18 cellular contexts compared by ENCODE assay signal in genomic region chr17:78048346-78049292, GRCh38.
DNase-seq lines count a peak whose midpoint lies in the region; ATAC-seq and TF ChIP-seq lines count a peak whose summit lies in the region.
"Had no signal": no experiment of that assay in that cellular context is flagged by ENCODE, and none has a peak within 500 bp of the region (broad histone marks: within the 10 kb centered on the region; RNA-seq: fewer than 3 reads in every experiment).

No MANE protein-coding gene starts in this region.

- no peak for TF ChIP-seq POLR2A in erythroblast (IDR thresholded peaks at IDR 0.05; ENCODE audit: low read length)

- ATAC-seq in CD8-positive, alpha-beta T cell = no peak
- no peak for ATAC-seq in HG02840 (IDR thresholded peaks at IDR 0.05; ENCODE audit: low FRiP score, unreplicated experiment)
- ATAC-seq: Panc1 had no signal

- POLR2A ChIA-PET in CD8-positive, alpha-beta T cell (lab: Charles Lee) = no interaction called here
- POLR2A ChIA-PET in Caco-2 (lab: Charles Lee) = no interaction called here

- H3K27me3 ChIP-seq in CD8-positive, alpha-beta T cell (ENCODE audit: insufficient read depth, low read length) = no peaks in the 10 kb centered on the region
- no peaks in the 10 kb centered on the region for H3K27me3 ChIP-seq in skeletal muscle tissue (ENCODE audit: control insufficient read depth in 3 of 3, insufficient read depth in 3 of 3, low read length in 3 of 3)
- no peaks in the 10 kb centered on the region for H3K27me3 ChIP-seq in Caco-2 (replicated peaks; ENCODE audit: control insufficient read depth, insufficient read depth, low read length)
- H3K27me3 ChIP-seq: MG63 had no signal

- H3K4me1 Mint-ChIP-seq in CD8-positive, alpha-beta T cell (ENCODE audit: low read depth) = peaks cover 46% of the 10 kb centered on the region
- H3K4me1 Mint-ChIP-seq in Caco-2 (ENCODE audit: low read depth, unreplicated experiment) = no peaks in the 10 kb centered on the region

- no peak overlapping the region for H3K4me3 ChIP-seq in CD8-positive, alpha-beta T cell (ENCODE audit: low read depth, low read length)
- H3K4me3 ChIP-seq in skeletal muscle tissue (ENCODE audit: low read length in 3 of 3) (no peak overlapping the region), Caco-2 (ENCODE audit: low read depth, low read length) (no peak overlapping the region)
- H3K4me3 ChIP-seq: MG63 had no signal

- no peaks in the 10 kb centered on the region for H3K27me3 Mint-ChIP-seq in CD8-positive, alpha-beta T cell (ENCODE audit: low read depth)
- H3K27me3 Mint-ChIP-seq in Caco-2 (ENCODE audit: insufficient read depth, unreplicated experiment) = no peaks in the 10 kb centered on the region

- intact Hi-C loops in CD8-positive, alpha-beta T cell (cut with DNase I, micrococcal nuclease) = no loop called here
- intact Hi-C loops in Caco-2 (cut with micrococcal nuclease; ENCODE audit: unreplicated experiment) = no loop called here

- H3K36me3 ChIP-seq in CD8-positive, alpha-beta T cell (ENCODE audit: insufficient read depth, low read length) = peaks cover 32% of the 10 kb centered on the region
- peaks cover 20 to 31% (median 29%) of the 10 kb centered on the region in 3 donors for H3K36me3 ChIP-seq in skeletal muscle tissue (ENCODE audit: control insufficient read depth in 3 of 3, insufficient read depth in 3 of 3, low read length in 3 of 3)
- peaks cover 3% of the 10 kb centered on the region; the same call in 1 of the 2 replicates for H3K36me3 ChIP-seq in Caco-2 (ENCODE audit: control insufficient read depth, insufficient read depth, low read length)

- TF ChIP-seq CTCF in CD8-positive, alpha-beta T cell (IDR thresholded peaks at IDR 0.05) = no peak
- no peak for TF ChIP-seq CTCF in Caco-2 (IDR thresholded peaks at IDR 0.05; ENCODE audit: insufficient read depth in 1 of 2, low read depth in 1 of 2, low read length in 1 of 2, severe bottlenecking in 1 of 2, unreplicated experiment in 1 of 2)

- H3K4me3 Mint-ChIP-seq in CD8-positive, alpha-beta T cell = no peak overlapping the region
- H3K4me3 Mint-ChIP-seq in Caco-2 (ENCODE audit: unreplicated experiment) = no peak overlapping the region

- CTCF ChIA-PET in CD8-positive, alpha-beta T cell (lab: Charles Lee) = interaction anchor here (0.9 to 1.0 kb wide), 2 partner anchors 30 to 506 kb away, joined by 3 to 4 read pairs; no protein-coding TSS in a partner anchor
- CTCF ChIA-PET in Caco-2 (lab: Charles Lee) = no interaction called here

- peaks cover 82% of the 10 kb centered on the region for H3K36me3 Mint-ChIP-seq in CD8-positive, alpha-beta T cell
- peaks cover 10% of the 10 kb centered on the region for H3K36me3 Mint-ChIP-seq in Caco-2 (ENCODE audit: insufficient read depth, unreplicated experiment)

- BruUV-seq in Caco-2 (replicated peaks; lab: Mats Ljungman, UMichigan) = no TSS peak

- no peaks in the 10 kb centered on the region for H3K9me3 Mint-ChIP-seq in CD8-positive, alpha-beta T cell
- H3K9me3 Mint-ChIP-seq in Caco-2 (ENCODE audit: unreplicated experiment) = no peaks in the 10 kb centered on the region

- no peak overlapping the region for H3K9ac ChIP-seq in skeletal muscle tissue (ENCODE audit: low read depth in 1 of 3, low read length in 3 of 3)
- H3K9ac ChIP-seq: SK-N-SH had no signal

- H3K27ac Mint-ChIP-seq in CD8-positive, alpha-beta T cell = peak overlapping the region; percentile 60
- H3K27ac Mint-ChIP-seq in Caco-2 (ENCODE audit: unreplicated experiment) = no peak overlapping the region

- no peak for DNase-seq in CD8-positive, alpha-beta T cell
- DNase-seq in OCI-M1 (lab: John Stamatoyannopoulos, UW) (peak; percentile 6), erythroblast (lab: John Stamatoyannopoulos, UW) (peak; percentile 74 to 88), AG20443 (ENCODE audit: low spot score) (no peak), Caco-2 (no peak)
- no peak for DNase-seq in activated effector memory CD4-positive, alpha-beta T cell treated with anti-CD3 and anti-CD28 coated beads, Interleukin-2, amount 50 U/mL, for 16 hours
- DNase-seq: C1 segment of cervical spinal cord; DMS79; MG63; NCI-H1048; NCI-H1417 treated with DMSO at 0.1 percent for 48 hours; NCI-H187; NK-92 treated with Interleukin-12 subunit alpha and Interleukin-12 subunit beta, amount 100 ng/mL, for 24 hours; SIG-M5; SK-N-SH had no signal

- peaks cover 10% of the 10 kb centered on the region for H3K4me1 ChIP-seq in CD8-positive, alpha-beta T cell (ENCODE audit: insufficient read depth, low read length)
- H3K4me1 ChIP-seq in skeletal muscle tissue (ENCODE audit: control insufficient read depth in 3 of 3, insufficient read depth in 3 of 3, low read length in 3 of 3) (peaks cover 14 to 39% (median 31%) of the 10 kb centered on the region in 3 donors), Caco-2 (no peaks in the 10 kb centered on the region)

- no peaks in the 10 kb centered on the region for H3K9me3 ChIP-seq in CD8-positive, alpha-beta T cell (ENCODE audit: low read length)
- H3K9me3 ChIP-seq in skeletal muscle tissue (ENCODE audit: control insufficient read depth in 3 of 3, low read length in 3 of 3) (no peaks in the 10 kb centered on the region), Caco-2 (no peaks in the 10 kb centered on the region)
- H3K9me3 ChIP-seq: SK-N-SH had no signal

- no peak overlapping the region for H3K27ac ChIP-seq in CD8-positive, alpha-beta T cell (ENCODE audit: low read depth, low read length)
- peak overlapping the region; percentile 23 for H3K27ac ChIP-seq in skeletal muscle tissue (ENCODE audit: low read depth, low read length)

Comparison
In these comparisons a context has a peak if more than half of its experiments do, and no peak if none do; other contexts are left out.
1. DNase-seq: peak in OCI-M1 (single experiment) and erythroblast (2 of 2); none in CD8-positive, alpha-beta T cell (0 of 7), AG20443 (single experiment), activated effector memory CD4-positive, alpha-beta T cell treated with anti-CD3 and anti-CD28 coated beads, Interleukin-2, amount 50 U/mL, for 16 hours (single experiment) and Caco-2 (0 of 2).